8 cellular contexts compared by ENCODE assay signal in genomic region chr11:62708423-62709261, GRCh38. TPM values are rescaled to one million over a fixed set of nuclear protein-coding genes. Genes with fewer than 3 reads are reported as not detected.
A peak's percentile ranks its signal among the peaks of the same experiment; 100 is the strongest.
DNase-seq lines count a peak whose midpoint lies in the region; ATAC-seq and TF ChIP-seq lines count a peak whose summit lies in the region.

No MANE protein-coding gene starts in this region.

- no peaks in the 10 kb centered on the region for H4K20me1 ChIP-seq in BLaER1 treated with 17β-estradiol and CSF1 and Interleukin-3, amounts not matched to agents 10 nM and 100 nM

- TF ChIP-seq POLR2A in NB4 (IDR thresholded peaks at IDR 0.05; ENCODE audit: extremely low read depth, insufficient read length) (peak; percentile 4), sigmoid colon (IDR thresholded peaks at IDR 0.05) (no peak)

- TF ChIP-seq EP300 in sigmoid colon (IDR thresholded peaks at IDR 0.05), result no peak

- ATAC-seq in activated T-cell treated with anti-CD3 and anti-CD28 coated beads, Interleukin-2, amount 50 U/mL, for 4 hours, result peak; percentile 24 to 27
- peak; percentile 25 for ATAC-seq in foreskin keratinocyte
- ATAC-seq in GM21619 (IDR thresholded peaks at IDR 0.05; ENCODE audit: unreplicated experiment), result no peak
- no peak for ATAC-seq in HG02763 (IDR thresholded peaks at IDR 0.05; ENCODE audit: unreplicated experiment)

- H3K4me1 ChIP-seq in BLaER1 treated with 17β-estradiol and CSF1 and Interleukin-3, amounts not matched to agents 10 nM and 100 nM, result peaks cover 47 to 57% (median 51%) of the 10 kb centered on the region in 10 experiments
- H3K4me1 ChIP-seq in foreskin keratinocyte (no peaks in the 10 kb centered on the region), sigmoid colon (peaks cover 0 to 40% (median 36%) of the 10 kb centered on the region in 4 donors)

- no peak for DNase-seq in NB4 (ENCODE audit: low read depth)
- DNase-seq in activated T-cell treated with anti-CD3 and anti-CD28 coated beads, Interleukin-2, amount 50 U/mL, for 4 hours, result peak; percentile 35
- DNase-seq in foreskin keratinocyte, result no peak
- DNase-seq in sigmoid colon, result peak; percentile 73
- DNase-seq in medulla oblongata (ENCODE audit: extremely low spot score), result no peak

- no peaks in the 10 kb centered on the region for H3K9me3 Mint-ChIP-seq in activated T-cell treated with anti-CD3 and anti-CD28 coated beads, Interleukin-2, amount 50 U/mL, for 4 hours

- H3K36me3 Mint-ChIP-seq in activated T-cell treated with anti-CD3 and anti-CD28 coated beads, Interleukin-2, amount 50 U/mL, for 4 hours (ENCODE audit: insufficient read depth), result peaks cover 22% of the 10 kb centered on the region

- intact Hi-C loops in sigmoid colon (cut with DNase I), result loop anchor here (5.0 kb wide), 3 partner anchors 41 to 96 kb away; partner anchors contain the start of genes C11orf98, CSKMT, EML3 and INTS5

- H3K27ac ChIP-seq in BLaER1 treated with 17β-estradiol and CSF1 and Interleukin-3, amounts not matched to agents 10 nM and 100 nM, result peak overlapping the region; percentile 89 to 99 (median 96)
- H3K27ac ChIP-seq in foreskin keratinocyte (peak overlapping the region; percentile 84), sigmoid colon (peak overlapping the region; percentile 88 to 94 (median 92))

- peak overlapping the region; percentile 58 to 73 (median 62) for H3K4me3 ChIP-seq in BLaER1 treated with 17β-estradiol and CSF1 and Interleukin-3, amounts not matched to agents 10 nM and 100 nM
- H3K4me3 ChIP-seq in NB4 (ENCODE audit: low read depth, low read length) (no peak overlapping the region), sigmoid colon (peak overlapping the region; percentile 44 to 59 (median 55))

- H3K4me3 Mint-ChIP-seq in activated T-cell treated with anti-CD3 and anti-CD28 coated beads, Interleukin-2, amount 50 U/mL, for 4 hours, result peak overlapping the region; percentile 94

- no peaks in the 10 kb centered on the region for H3K27me3 Mint-ChIP-seq in activated T-cell treated with anti-CD3 and anti-CD28 coated beads, Interleukin-2, amount 50 U/mL, for 4 hours (ENCODE audit: low read depth)

- no peaks in the 10 kb centered on the region for H3K27me3 ChIP-seq in BLaER1 treated with 17β-estradiol and CSF1 and Interleukin-3, amounts not matched to agents 10 nM and 100 nM
- H3K27me3 ChIP-seq in foreskin keratinocyte (no peaks in the 10 kb centered on the region), sigmoid colon (no peaks in the 10 kb centered on the region)

- H3K36me3 ChIP-seq in BLaER1 treated with 17β-estradiol and CSF1 and Interleukin-3, amounts not matched to agents 10 nM and 100 nM, result peaks cover 36 to 62% (median 42%) of the 10 kb centered on the region in 11 experiments
- peaks cover 5 to 33% (median 14%) of the 10 kb centered on the region in 4 donors for H3K36me3 ChIP-seq in sigmoid colon

- TF ChIP-seq CTCF in NB4 (IDR thresholded peaks at IDR 0.05; ENCODE audit: low read depth, low read length), result no peak
- no peak for TF ChIP-seq CTCF in foreskin keratinocyte (conservative IDR thresholded peaks at IDR 0.05)
- TF ChIP-seq CTCF in sigmoid colon (IDR thresholded peaks at IDR 0.05), result no peak

- peaks cover 65% of the 10 kb centered on the region for H3K4me1 Mint-ChIP-seq in activated T-cell treated with anti-CD3 and anti-CD28 coated beads, Interleukin-2, amount 50 U/mL, for 4 hours (ENCODE audit: low read depth)

- 35 to 36% methylated on average over 12 of the region's 12 CpGs for WGBS in sigmoid colon, 2 donors

- H3K4me2 ChIP-seq in BLaER1 treated with 17β-estradiol and CSF1 and Interleukin-3, amounts not matched to agents 10 nM and 100 nM, result peak overlapping the region; percentile 88 to 100 (median 98)

- no peaks in the 10 kb centered on the region for H3K9me3 ChIP-seq in BLaER1 treated with 17β-estradiol and CSF1 and Interleukin-3, amounts not matched to agents 10 nM and 100 nM (replicated peaks in 1 of 11)
- H3K9me3 ChIP-seq in sigmoid colon, result no peaks in the 10 kb centered on the region

- H3K9ac ChIP-seq in BLaER1 treated with 17β-estradiol and CSF1 and Interleukin-3, amounts not matched to agents 10 nM and 100 nM, result peak overlapping the region; percentile 82 to 93 (median 91)

RNA-seq across cellular contexts. Expression of gene GNG3, which starts 1.2 kb away (rescaled TPM):
- not detected for total RNA-seq in activated T-cell treated with anti-CD3 and anti-CD28 coated beads, Interleukin-2, amount 50 U/mL, for 4 hours
- total RNA-seq in foreskin keratinocyte, result not detected in 2 replicates
- polyA plus RNA-seq in foreskin keratinocyte, result 0.06 and 0.09 TPM in 2 replicates
- total RNA-seq in sigmoid colon, result 1 to 10 TPM in 3 of 4 donors, not detected in 1; 1.4 to 5.0 (median 2.8) TPM
- 1 to 10 TPM in 2 of 3 donors, not detected in 1; 1.2 to 2.7 TPM for polyA plus RNA-seq in sigmoid colon

RNA-seq across cellular contexts. Expression of gene BSCL2, which starts 1.4 kb away (rescaled TPM):
- 10 to 100 TPM; 23.6 to 29.6 (median 26.9) TPM for total RNA-seq in activated T-cell treated with anti-CD3 and anti-CD28 coated beads, Interleukin-2, amount 50 U/mL, for 4 hours
- 37.2 and 39.5 TPM in 2 replicates for total RNA-seq in foreskin keratinocyte
- polyA plus RNA-seq in foreskin keratinocyte, result 37.5 and 44.4 TPM in 2 replicates
- total RNA-seq in sigmoid colon, result 10 to 100 TPM; 35.5 to 69.8 (median 50.2) TPM
- polyA plus RNA-seq in sigmoid colon, result 10 to 100 TPM; 18.0 to 72.3 (median 27.0) TPM

RNA-seq across cellular contexts. Expression of gene HNRNPUL2, which starts 18.6 kb away (rescaled TPM):
- total RNA-seq in activated T-cell treated with anti-CD3 and anti-CD28 coated beads, Interleukin-2, amount 50 U/mL, for 4 hours, result 10 to 100 TPM; 45.3 to 49.4 (median 47.9) TPM
- total RNA-seq in foreskin keratinocyte, result 31.6 and 40.9 TPM in 2 replicates
- polyA plus RNA-seq in foreskin keratinocyte, result 36.4 and 45.1 TPM in 2 replicates
- total RNA-seq in sigmoid colon, result 10 to 100 TPM; 22.9 to 30.7 (median 25.3) TPM
- polyA plus RNA-seq in sigmoid colon, result 10 to 100 TPM; 36.6 to 54.3 (median 37.5) TPM

RNA-seq across cellular contexts. Expression of gene LRRN4CL, which starts 19.3 kb away (rescaled TPM):
- total RNA-seq in activated T-cell treated with anti-CD3 and anti-CD28 coated beads, Interleukin-2, amount 50 U/mL, for 4 hours, result under 1 TPM; 0.21 to 0.33 (median 0.30) TPM
- total RNA-seq in foreskin keratinocyte (0.39 and 0.41 TPM in 2 replicates), sigmoid colon (10 to 100 TPM; 28.5 to 40.4 (median 32.1) TPM)
- polyA plus RNA-seq in foreskin keratinocyte (0.32 TPM in 2 replicates), sigmoid colon (1 to 10 TPM in 2 of 3 donors, under 1 TPM in 1; 0.23 to 3.1 (median 3.0) TPM)

RNA-seq across cellular contexts. Expression of gene TTC9C, which starts 19.6 kb away (rescaled TPM):
- total RNA-seq in activated T-cell treated with anti-CD3 and anti-CD28 coated beads, Interleukin-2, amount 50 U/mL, for 4 hours, result 10 to 100 TPM; 20.2 to 22.9 (median 20.9) TPM
- 26.3 and 27.9 TPM in 2 replicates for total RNA-seq in foreskin keratinocyte
- 24.8 and 25.9 TPM in 2 replicates for polyA plus RNA-seq in foreskin keratinocyte
- total RNA-seq in sigmoid colon, result 10 to 100 TPM; 21.9 to 39.9 (median 24.2) TPM
- 10 to 100 TPM; 27.6 to 30.4 (median 27.7) TPM for polyA plus RNA-seq in sigmoid colon

Comparison
In these comparisons a context has a peak if more than half of its experiments do, and no peak if none do; other contexts are left out.
1. DNase-seq: peak in activated T-cell treated with anti-CD3 and anti-CD28 coated beads, Interleukin-2, amount 50 U/mL, for 4 hours (single experiment) and sigmoid colon (single experiment); none in NB4 (single experiment), foreskin keratinocyte (0 of 2) and medulla oblongata (single experiment).
2. ATAC-seq: peak in activated T-cell treated with anti-CD3 and anti-CD28 coated beads, Interleukin-2, amount 50 U/mL, for 4 hours (2 of 2) and foreskin keratinocyte (single experiment); none in GM21619 (single experiment) and HG02763 (single experiment).
3. Peak in every context shown above with its lines, with median percentiles within 50 percentile points of each other: H3K27ac ChIP-seq.